In genomic region chr11:84339796-84340195, GRCh38 we compare ENCODE assay signal across 29 cellular contexts.
"Had no signal": no experiment of that assay in that cellular context is flagged by ENCODE, and none has a peak within 500 bp of the region (broad histone marks: within the 10 kb centered on the region; RNA-seq: fewer than 3 reads in every experiment).

No MANE protein-coding gene starts in this region.

- H3K27me3 ChIP-seq: neutrophil, pancreas, spleen, suprapubic skin, testis, tibial artery, transverse colon, upper lobe of right lung, uterus had no signal

- H3K4me2 ChIP-seq: smooth muscle cell had no signal

- H3K4me3 ChIP-seq: pancreas, psoas muscle, skin epidermis, smooth muscle cell, spleen, suprapubic skin, testis, tibial artery, transverse colon, upper lobe of right lung, uterus had no signal

- H3K27ac ChIP-seq: neutrophil, pancreas, psoas muscle, skin epidermis, spleen, suprapubic skin, testis, tibial artery, transverse colon, upper lobe of right lung, uterus had no signal

- H3K4me1 ChIP-seq: pancreas, psoas muscle, spleen, suprapubic skin, testis, tibial artery, transverse colon, upper lobe of right lung, uterus had no signal

- H3K36me3 ChIP-seq: neutrophil, pancreas, spleen, suprapubic skin, tibial artery, transverse colon, upper lobe of right lung, uterus had no signal

- ATAC-seq: naive thymus-derived CD8-positive, alpha-beta T cell; natural killer cell treated with Interleukin-12 subunit alpha and Interleukin-12 subunit beta and Interleukin-15 and Interleukin-18, amount 100 ng/mL, for 72 hours; pancreas; psoas muscle; right cardiac atrium; sciatic nerve; stimulated activated memory B cell treated with anti-CD40 and anti-IgM and Interleukin-4, amounts not matched to agents 10 μg/mL and 1 μg/mL and 100 μg/mL, for 72 hours; stimulated activated naive CD8-positive, alpha-beta T cell treated with anti-CD3 and anti-CD28 coated beads, Interleukin-15, amount 100 ng/mL, for 72 hours; stimulated activated naive CD8-positive, alpha-beta T cell treated with anti-CD3 and anti-CD28 coated beads, Interleukin-15, Interleukin-2, amounts not matched to agents 100 U/mL and 50 U/mL, for 24 hours; upper lobe of right lung had no signal

- DNase-seq: naive thymus-derived CD8-positive, alpha-beta T cell; nephron progenitor cell; nucleus accumbens; pancreas; posterior cingulate gyrus; psoas muscle; right cardiac atrium; spleen; stimulated activated CD4-positive, alpha-beta T cell treated with anti-CD3 and anti-CD28 coated beads, Interleukin-12 subunit alpha, Interleukin-12 subunit beta, amount 100 ng/mL, for 4 hours; stimulated activated CD4-positive, alpha-beta T cell treated with anti-CD3 and anti-CD28 coated beads, Interleukin-1b, Interleukin-23, amount 100 ng/mL, for 48 hours; stimulated activated CD4-positive, alpha-beta T cell treated with anti-CD3 and anti-CD28 coated beads, Interleukin-4, amount 100 ng/mL, for 1 hour; stimulated activated CD4-positive, alpha-beta T cell treated with anti-CD3 and anti-CD28 coated beads, Interleukin-4, amount 100 ng/mL, for 4 hours; stimulated activated CD8-positive, alpha-beta memory T cell treated with anti-CD3 and anti-CD28 coated beads, Interleukin-4, amount 100 ng/mL, for 48 hours; stimulated activated naive CD4-positive, alpha-beta T cell; stimulated activated naive CD8-positive, alpha-beta T cell treated with anti-CD3 and anti-CD28 coated beads, Interleukin-15, amount 100 ng/mL, for 72 hours; stimulated activated naive CD8-positive, alpha-beta T cell treated with anti-CD3 and anti-CD28 coated beads, Interleukin-15, Interleukin-2, amounts not matched to agents 100 U/mL and 50 U/mL, for 24 hours; substantia nigra; testis; tibial artery; transverse colon; upper lobe of right lung; uterus had no signal

- H3K9me3 ChIP-seq: neutrophil, pancreas, psoas muscle, spleen, suprapubic skin, testis, tibial artery, transverse colon, upper lobe of right lung, uterus had no signal
